In genomic region chr7:21944616-21945373, GRCh38 we compare ENCODE assay signal across 2 cellular contexts.
TF ChIP-seq lines count a peak whose summit lies in the region.

No MANE protein-coding gene starts in this region.

TF ChIP-seq in SK-N-SH, 30 proteins besides CTCF, POLR2A, EP300 and RAD21 (continued from another document):
- no peak for TF ChIP-seq FOXM1 (IDR thresholded peaks at IDR 0.05; ENCODE audit: low read depth)

TF ChIP-seq in SK-N-SH treated with all-trans-retinoic acid at 6 μM for 48 hours, 23 proteins besides CTCF, POLR2A, EP300 and RAD21 (continued from another document):
- TF ChIP-seq POU6F1 (CRISPR knock-in tag; IDR thresholded peaks at IDR 0.05; ENCODE audit: borderline replicate concordance, low read depth): no peak
TF ChIP-seq in SK-N-SH treated with all-trans-retinoic acid at 6 μM for 48 hours: peak in this region for 0.
